ENCODE assay signal across 28 cellular contexts in the genomic region with DNA sequence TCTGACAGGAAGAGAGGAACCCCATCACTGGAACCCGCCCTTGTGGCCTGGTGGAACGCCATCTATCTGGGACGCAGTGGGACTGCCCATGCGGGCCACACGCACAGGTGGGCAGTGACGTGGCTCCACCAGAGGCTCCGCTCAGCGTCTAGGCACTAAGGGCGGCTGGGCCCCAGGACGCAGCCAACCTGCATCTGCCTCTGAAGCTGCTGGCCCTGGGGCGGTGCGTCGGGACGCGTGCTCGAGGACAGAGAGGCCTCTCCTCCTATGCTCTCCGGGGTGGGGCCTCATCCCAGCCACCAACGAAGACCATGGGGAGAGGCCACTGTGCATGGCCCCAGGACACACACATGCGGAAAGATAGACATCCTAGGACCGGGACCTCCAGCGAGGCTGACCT.
"Had no signal": no experiment of that assay in that cellular context is flagged by ENCODE, and none has a peak within 500 bp of the region (broad histone marks: within the 10 kb centered on the region; RNA-seq: fewer than 3 reads in every experiment).

No MANE protein-coding gene starts in this region.

- H3K4me1 ChIP-seq: gastroesophageal sphincter, parathyroid adenoma, prostate gland, right atrium auricular region, sigmoid colon, suprapubic skin, transverse colon, upper lobe of right lung, uterus had no signal

- H3K27ac ChIP-seq: epithelial cell of prostate, gastroesophageal sphincter, hepatocyte, parathyroid adenoma, prostate gland, right atrium auricular region, sigmoid colon, suprapubic skin, transverse colon, upper lobe of right lung, uterus had no signal

- DNase-seq: effector CD8-positive, alpha-beta T cell; endodermal cell; foreskin fibroblast; heart left ventricle; kidney; naive B cell; sigmoid colon; stimulated activated CD4-positive, alpha-beta T cell treated with anti-CD3 and anti-CD28 coated beads, Interleukin-2, amount 100 ng/mL, for 24 hours; stimulated activated CD4-positive, alpha-beta T cell treated with anti-CD3 and anti-CD28 coated beads, Interleukin-4, amount 100 ng/mL, for 24 hours; stimulated activated naive B cell treated with anti-CD40 and anti-IgM and Interleukin-4, amounts not matched to agents 10 μg/mL and 1 μg/mL and 100 μg/mL, for 72 hours; transverse colon; upper lobe of right lung; uterus had no signal

- H3K4me2 ChIP-seq: hepatocyte had no signal

- FAIRE-seq: colon, kidney had no signal

- H3K27ac Mint-ChIP-seq: endodermal cell; natural killer cell treated with Interleukin-12 subunit alpha and Interleukin-12 subunit beta and Interleukin-15 and Interleukin-18, amount 100 ng/mL, for 72 hours; stimulated activated naive CD8-positive, alpha-beta T cell treated with anti-CD3 and anti-CD28 coated beads, Interleukin-15, Interleukin-2, amounts not matched to agents 100 ng/mL and 50 ng/mL, for 24 hours had no signal

- H3K9me3 ChIP-seq: gastroesophageal sphincter, heart left ventricle, prostate gland, right atrium auricular region, sigmoid colon, suprapubic skin, transverse colon, upper lobe of right lung, uterus had no signal

- H3K9ac ChIP-seq: parathyroid adenoma had no signal

- H2AFZ ChIP-seq: hepatocyte, parathyroid adenoma had no signal

- ATAC-seq: esophagus mucosa; gastroesophageal sphincter; heart left ventricle; left lobe of liver; natural killer cell treated with Interleukin-12 subunit alpha and Interleukin-12 subunit beta and Interleukin-15 and Interleukin-18, amount 100 ng/mL, for 72 hours; stimulated activated naive B cell treated with anti-CD40 and anti-IgM and Interleukin-4, amounts not matched to agents 10 μg/mL and 1 μg/mL and 100 μg/mL, for 72 hours; upper lobe of right lung had no signal

- H3K27me3 Mint-ChIP-seq: memory B cell; naive B cell; natural killer cell treated with Interleukin-12 subunit alpha and Interleukin-12 subunit beta and Interleukin-15 and Interleukin-18, amount 100 ng/mL, for 72 hours; stimulated activated naive B cell treated with anti-CD40 and anti-IgM and Interleukin-4, amounts not matched to agents 10 μg/mL and 1 μg/mL and 100 μg/mL, for 72 hours; stimulated activated naive CD8-positive, alpha-beta T cell treated with anti-CD3 and anti-CD28 coated beads, Interleukin-15, Interleukin-2, amounts not matched to agents 100 ng/mL and 50 ng/mL, for 24 hours had no signal

- H3K4me3 Mint-ChIP-seq: endodermal cell; memory B cell; naive B cell; natural killer cell treated with Interleukin-12 subunit alpha and Interleukin-12 subunit beta and Interleukin-15 and Interleukin-18, amount 100 ng/mL, for 72 hours; neural crest cell; stimulated activated naive B cell treated with anti-CD40 and anti-IgM and Interleukin-4, amounts not matched to agents 10 μg/mL and 1 μg/mL and 100 μg/mL, for 72 hours; stimulated activated naive CD8-positive, alpha-beta T cell treated with anti-CD3 and anti-CD28 coated beads, Interleukin-15, Interleukin-2, amounts not matched to agents 100 ng/mL and 50 ng/mL, for 24 hours had no signal

- H3K4me1 Mint-ChIP-seq: endodermal cell, neural crest cell had no signal

- H3K9me3 Mint-ChIP-seq: endodermal cell; memory B cell; naive B cell; natural killer cell treated with Interleukin-12 subunit alpha and Interleukin-12 subunit beta and Interleukin-15 and Interleukin-18, amount 100 ng/mL, for 72 hours; neural crest cell; stimulated activated naive B cell treated with anti-CD40 and anti-IgM and Interleukin-4, amounts not matched to agents 10 μg/mL and 1 μg/mL and 100 μg/mL, for 72 hours; stimulated activated naive CD8-positive, alpha-beta T cell treated with anti-CD3 and anti-CD28 coated beads, Interleukin-15, Interleukin-2, amounts not matched to agents 100 ng/mL and 50 ng/mL, for 24 hours had no signal

- H3K27me3 ChIP-seq: gastroesophageal sphincter, heart left ventricle, hepatocyte, right atrium auricular region, sigmoid colon, suprapubic skin, transverse colon, upper lobe of right lung, uterus had no signal

- H3K79me2 ChIP-seq: hepatocyte had no signal

- H3K4me3 ChIP-seq: gastroesophageal sphincter, heart left ventricle, hepatocyte, lung, prostate gland, right atrium auricular region, sigmoid colon, suprapubic skin, transverse colon, upper lobe of right lung, uterus had no signal

- H3K36me3 ChIP-seq: uterus had no signal
